In genomic region chr9:113373255-113373654, GRCh38 we compare ENCODE assay signal across 19 cellular contexts. TPM values are rescaled to one million over a fixed set of nuclear protein-coding genes. Genes with fewer than 3 reads are reported as not detected.
DNase-seq lines count a peak whose midpoint lies in the region; ATAC-seq and TF ChIP-seq lines count a peak whose summit lies in the region.
"Had no signal": no experiment of that assay in that cellular context is flagged by ENCODE, and none has a peak within 500 bp of the region (broad histone marks: within the 10 kb centered on the region; RNA-seq: fewer than 3 reads in every experiment).

No MANE protein-coding gene starts in this region.

- H3K36me3 ChIP-seq in H7 (replicated peaks; ENCODE audit: control insufficient read depth, insufficient read depth, low read length) (no peaks in the 10 kb centered on the region; the same call in 1 of the 2 replicates), HUES64 (ENCODE audit: insufficient read depth, low read length) (peaks cover 18% of the 10 kb centered on the region), endodermal cell (ENCODE audit: control insufficient read depth, insufficient read depth, low read length) (peaks cover 32% of the 10 kb centered on the region)

- no peaks in the 10 kb centered on the region; the same call in 1 of the 2 replicates for H3K4me1 ChIP-seq in HUES64 (ENCODE audit: insufficient read depth, low read length)
- peaks cover 10% of the 10 kb centered on the region for H3K4me1 ChIP-seq in endodermal cell (ENCODE audit: control insufficient read depth, insufficient read depth, low read length)

- H3K27ac ChIP-seq in HUES64 (ENCODE audit: low read depth, low read length) (no peak overlapping the region), endodermal cell (ENCODE audit: low read depth, low read length) (no peak overlapping the region)
- H3K27ac ChIP-seq: BLaER1 treated with 17β-estradiol and CSF1 and Interleukin-3, amounts not matched to agents 10 nM and 100 nM; PC-9 had no signal

- H3K27ac Mint-ChIP-seq in endodermal cell (peak overlapping the region; percentile 52), progenitor cell of endocrine pancreas (peak overlapping the region; percentile 87)

- DNase-seq in H7 = peak; percentile 40
- DNase-seq in endodermal cell = peak; percentile 65
- DNase-seq in progenitor cell of endocrine pancreas (ENCODE audit: low spot score, unreplicated experiment) = no peak
- no peak for DNase-seq in NCI-H1930 (lab: John Stamatoyannopoulos, UW)
- no peak for DNase-seq in stimulated activated CD4-positive, alpha-beta T cell treated with anti-CD3 and anti-CD28 coated beads, Interleukin-1b, Interleukin-23, amount 100 ng/mL, for 48 hours
- DNase-seq: DMS 273 treated with DMSO at 0.1 percent for 48 hours, NCI-H1436, NCI-H2081, NCI-H226, NCI-H526 treated with DMSO at 0.1 percent for 48 hours, PC-9 had no signal

- H3K4me3 Mint-ChIP-seq in endodermal cell (peak overlapping the region; percentile 2), progenitor cell of endocrine pancreas (ENCODE audit: low read depth) (peak overlapping the region; percentile 53)

- WGBS in HUES64 = 69% methylated on average over 3 of the region's 3 CpGs
- 50 to 51% methylated on average over 2 to 3 of the region's 3 CpGs for WGBS in endodermal cell (ENCODE audit: insufficient coverage in 1 of 2, insufficient read length in 1 of 2), 2 experiments

- no peak overlapping the region for H3K4me3 ChIP-seq in H7 (ENCODE audit: insufficient read depth, low read depth, low read length)
- H3K4me3 ChIP-seq in HUES64 (ENCODE audit: low read length) = no peak overlapping the region
- peak overlapping the region; percentile 17 for H3K4me3 ChIP-seq in endodermal cell (ENCODE audit: low read length)
- H3K4me3 ChIP-seq: BLaER1 treated with 17β-estradiol and CSF1 and Interleukin-3, amounts not matched to agents 10 nM and 100 nM; HAP-1; PC-9 had no signal

- 0 out of 2 replicates have a peak overlapping the region, but pooled peaks have one; percentile 20 for H3K9ac ChIP-seq in HUES64 (ENCODE audit: low read depth, low read length)
- no peak overlapping the region for H3K9ac ChIP-seq in endodermal cell (ENCODE audit: extremely low read depth, low read length, poor library complexity, severe bottlenecking)
- H3K9ac ChIP-seq: BLaER1 treated with 17β-estradiol and CSF1 and Interleukin-3, amounts not matched to agents 10 nM and 100 nM had no signal

- peaks cover 30% of the 10 kb centered on the region for H3K36me3 Mint-ChIP-seq in endodermal cell (ENCODE audit: low read depth)
- peaks cover 15% of the 10 kb centered on the region for H3K36me3 Mint-ChIP-seq in progenitor cell of endocrine pancreas (ENCODE audit: insufficient read depth)
- H3K36me3 Mint-ChIP-seq: IgD-negative memory B cell had no signal

- H3K9me3 ChIP-seq in HUES64 (ENCODE audit: insufficient read depth, low read depth, low read length) (no peaks in the 10 kb centered on the region), endodermal cell (ENCODE audit: control insufficient read depth, low read length) (no peaks in the 10 kb centered on the region)
- H3K9me3 ChIP-seq: BLaER1 treated with 17β-estradiol and CSF1 and Interleukin-3, amounts not matched to agents 10 nM and 100 nM; HAP-1 had no signal

- H3K4me1 Mint-ChIP-seq in endodermal cell (peaks cover 16% of the 10 kb centered on the region), progenitor cell of endocrine pancreas (ENCODE audit: low read depth) (peaks cover 21% of the 10 kb centered on the region)

- H3K27me3 Mint-ChIP-seq in endodermal cell (ENCODE audit: insufficient read depth) (no peaks in the 10 kb centered on the region), progenitor cell of endocrine pancreas (no peaks in the 10 kb centered on the region)
- H3K27me3 Mint-ChIP-seq: IgD-negative memory B cell had no signal

- TF ChIP-seq CTCF in endodermal cell (conservative IDR thresholded peaks at IDR 0.05) = no peak
- TF ChIP-seq CTCF in progenitor cell of endocrine pancreas (IDR thresholded peaks at IDR 0.05; ENCODE audit: unreplicated experiment) = no peak

- H3K27me3 ChIP-seq in H7 (ENCODE audit: control insufficient read depth, insufficient read depth, low read length) (no peaks in the 10 kb centered on the region), HUES64 (ENCODE audit: insufficient read depth, low read length) (no peaks in the 10 kb centered on the region), endodermal cell (ENCODE audit: control insufficient read depth, insufficient read depth, low read length, poor library complexity, severe bottlenecking) (no peaks in the 10 kb centered on the region)
- H3K27me3 ChIP-seq: BLaER1 treated with 17β-estradiol and CSF1 and Interleukin-3, amounts not matched to agents 10 nM and 100 nM had no signal

- no peaks in the 10 kb centered on the region for H3K9me3 Mint-ChIP-seq in endodermal cell
- H3K9me3 Mint-ChIP-seq in progenitor cell of endocrine pancreas (ENCODE audit: low read depth) = no peaks in the 10 kb centered on the region
- H3K9me3 Mint-ChIP-seq: IgD-negative memory B cell had no signal

- no peak for ATAC-seq in HG03108 (IDR thresholded peaks at IDR 0.05; ENCODE audit: unreplicated experiment)

RNA-seq across cellular contexts. Expression of gene HDHD3, which starts 3.5 kb away (rescaled TPM):
- 26.2 and 36.2 TPM in 2 replicates for total RNA-seq in H7 (2014; rRNA removed; shearing (Covaris generic))
- 11.3 TPM for polyA plus RNA-seq in HUES64 (2013, experiment 1 of 2)
- polyA plus RNA-seq in HUES64 (2013, experiment 2 of 2) = 13.1 TPM
- total RNA-seq in endodermal cell (10 to 100 TPM; 24.3 to 37.1 TPM), progenitor cell of endocrine pancreas (77.4 and 83.9 TPM in 2 replicates)
- polyA plus RNA-seq in endodermal cell (2013, experiment 1 of 2) = 15.8 TPM
- 13.4 TPM for polyA plus RNA-seq in endodermal cell (2013, experiment 2 of 2)

RNA-seq across cellular contexts. Expression of gene BSPRY, which starts 23.9 kb away (rescaled TPM):
- 1.5 and 2.3 TPM in 2 replicates for total RNA-seq in H7 (2014; rRNA removed; shearing (Covaris generic))
- 1.6 TPM for polyA plus RNA-seq in HUES64 (2013, experiment 1 of 2)
- 1.7 TPM for polyA plus RNA-seq in HUES64 (2013, experiment 2 of 2)
- total RNA-seq in endodermal cell (10 to 100 TPM; 14.1 to 17.9 TPM), progenitor cell of endocrine pancreas (18.8 and 19.7 TPM in 2 replicates)
- 1.4 TPM for polyA plus RNA-seq in endodermal cell (2013, experiment 1 of 2)
- 0.99 TPM for polyA plus RNA-seq in endodermal cell (2013, experiment 2 of 2)
- total RNA-seq: LHCN-M2, SK-MEL-5 had no signal
- polyA plus RNA-seq: AG04450 had no signal

RNA-seq across cellular contexts. Expression of gene ALAD, which starts 27.8 kb away (rescaled TPM):
- total RNA-seq in H7 (2014; rRNA removed; shearing (Covaris generic)) = 10.9 and 11.6 TPM in 2 replicates
- 7.9 TPM for polyA plus RNA-seq in HUES64 (2013, experiment 1 of 2)
- polyA plus RNA-seq in HUES64 (2013, experiment 2 of 2) = 12.4 TPM
- total RNA-seq in endodermal cell (10 to 100 TPM; 40.4 to 51.9 TPM), progenitor cell of endocrine pancreas (59.3 and 64.3 TPM in 2 replicates)
- 34.9 TPM for polyA plus RNA-seq in endodermal cell (2013, experiment 1 of 2)
- polyA plus RNA-seq in endodermal cell (2013, experiment 2 of 2) = 34.9 TPM

RNA-seq across cellular contexts. Expression of gene WDR31, which starts 33.2 kb away (rescaled TPM):
- 0.11 and 0.38 TPM in 2 replicates for total RNA-seq in H7 (2014; rRNA removed; shearing (Covaris generic))
- 0.30 TPM for polyA plus RNA-seq in HUES64 (2013, experiment 1 of 2)
- polyA plus RNA-seq in HUES64 (2013, experiment 2 of 2) = 0.95 TPM
- total RNA-seq in endodermal cell = 1 to 10 TPM; 4.5 to 8.4 TPM
- 2.8 TPM for polyA plus RNA-seq in endodermal cell (2013, experiment 1 of 2)
- 2.5 TPM for polyA plus RNA-seq in endodermal cell (2013, experiment 2 of 2)
- total RNA-seq in progenitor cell of endocrine pancreas = 5.1 and 5.7 TPM in 2 replicates

RNA-seq across cellular contexts. Expression of gene POLE3, which starts 37.2 kb away (rescaled TPM):
- 61.2 and 61.6 TPM in 2 replicates for total RNA-seq in H7 (2014; rRNA removed; shearing (Covaris generic))
- polyA plus RNA-seq in HUES64 (2013, experiment 1 of 2) = 77.1 TPM
- polyA plus RNA-seq in HUES64 (2013, experiment 2 of 2) = 71.5 TPM
- total RNA-seq in endodermal cell (10 to 100 TPM; 36.5 to 45.6 TPM), progenitor cell of endocrine pancreas (36.6 and 40.5 TPM in 2 replicates)
- polyA plus RNA-seq in endodermal cell (2013, experiment 1 of 2) = 71.6 TPM
- polyA plus RNA-seq in endodermal cell (2013, experiment 2 of 2) = 64.7 TPM

Comparison
In these comparisons a context has a peak if more than half of its experiments do, and no peak if none do; other contexts are left out.
1. DNase-seq: peak in H7 (single experiment) and endodermal cell (single experiment); none in progenitor cell of endocrine pancreas (single experiment), NCI-H1930 (0 of 2) and stimulated activated CD4-positive, alpha-beta T cell treated with anti-CD3 and anti-CD28 coated beads, Interleukin-1b, Interleukin-23, amount 100 ng/mL, for 48 hours (single experiment).